8 cellular contexts compared by ENCODE assay signal in genomic region chrX:70476934-70477733, GRCh38. TPM values are rescaled to one million over a fixed set of nuclear protein-coding genes. Genes with fewer than 3 reads are reported as not detected.
DNase-seq lines count a peak whose midpoint lies in the region; ATAC-seq, FAIRE-seq and TF ChIP-seq lines count a peak whose summit lies in the region.

No MANE protein-coding gene starts in this region.

- H3K9ac ChIP-seq in mesendoderm (ENCODE audit: low read length): no peak overlapping the region

- POLR2A ChIA-PET in BJ (lab: Charles Lee): no interaction called here

- FAIRE-seq in bronchial epithelial cell (lab: Jason Lieb, UNC): no peak

- H3K27me3 ChIP-seq in BJ (ENCODE audit: control insufficient read depth, insufficient read depth, low read length) (no peaks in the 10 kb centered on the region), bronchial epithelial cell (ENCODE audit: control insufficient read depth, insufficient read depth, low read length) (no peaks in the 10 kb centered on the region), mesendoderm (ENCODE audit: insufficient read depth, low read length, poor library complexity) (no peaks in the 10 kb centered on the region)

- no peak overlapping the region for H4K8ac ChIP-seq in mesendoderm (ENCODE audit: low read depth, low read length)

- no peak overlapping the region for H2BK15ac ChIP-seq in mesendoderm (replicated peaks; ENCODE audit: low read depth)

- H3K27ac ChIP-seq in mesendoderm (ENCODE audit: low read depth, low read length): no peak overlapping the region

- no CpG with 5 or more reads among the region's 13 CpGs for WGBS in mesendoderm (ENCODE audit: extremely low coverage, insufficient coverage, low lambda C conversion rate)

- DNase-seq in BJ (ENCODE audit: low read depth) (peak; percentile 15), M059J (ENCODE audit: low read depth) (peak; percentile 95), bronchial epithelial cell (ENCODE audit: low read depth) (peak; percentile 60), mesendoderm (peak; percentile 59), left lobe of liver (ENCODE audit: low spot score) (no peak)
- no peak for DNase-seq in NK-92 treated with Interleukin-12 subunit alpha and Interleukin-12 subunit beta, amount 100 ng/mL, for 24 hours (lab: John Stamatoyannopoulos, UW)

- H3K79me1 ChIP-seq in mesendoderm (ENCODE audit: low read length): no peaks in the 10 kb centered on the region

- no peaks in the 10 kb centered on the region for H3K4me1 ChIP-seq in mesendoderm (ENCODE audit: control insufficient read depth, low read depth, low read length)

- no peak overlapping the region for H3K23ac ChIP-seq in mesendoderm (ENCODE audit: low read length)

- CTCF ChIA-PET in BJ (lab: Yijun Ruan, JAX): interaction anchor here (0.6 kb wide), 1 partner anchor 281 kb away, joined by 3 read pairs; no protein-coding TSS in a partner anchor

- no peak overlapping the region for H2BK120ac ChIP-seq in mesendoderm (ENCODE audit: low read depth, low read length)

- no peak overlapping the region for H3K4ac ChIP-seq in mesendoderm (ENCODE audit: low read depth, low read length)

- no peak overlapping the region for H2AK5ac ChIP-seq in mesendoderm (ENCODE audit: low read length)

- H3K36me3 ChIP-seq in BJ (ENCODE audit: control insufficient read depth, insufficient read depth, low read length): no peaks in the 10 kb centered on the region
- no peaks in the 10 kb centered on the region for H3K36me3 ChIP-seq in bronchial epithelial cell (ENCODE audit: control insufficient read depth, insufficient read depth, low read length)
- H3K36me3 ChIP-seq in mesendoderm (ENCODE audit: control insufficient read depth, insufficient read depth, low read length): no peaks in the 10 kb centered on the region

- H3K79me2 ChIP-seq in mesendoderm (ENCODE audit: control insufficient read depth, insufficient read depth, low read length): peaks cover 2% of the 10 kb centered on the region

- H3K4me3 ChIP-seq in BJ (ENCODE audit: low read depth, low read length) (no peak overlapping the region), bronchial epithelial cell (ENCODE audit: low read depth, low read length) (peak overlapping the region; percentile 6), mesendoderm (ENCODE audit: low read length) (no peak overlapping the region)

- no peak overlapping the region for H3K4me2 ChIP-seq in mesendoderm (ENCODE audit: low read length)

- no peak for ATAC-seq in GM21360 (IDR thresholded peaks at IDR 0.05; ENCODE audit: unreplicated experiment)
- ATAC-seq in HG03432 (IDR thresholded peaks at IDR 0.05; ENCODE audit: unreplicated experiment): no peak
- ATAC-seq in left lobe of liver: no peak

- H3K56ac ChIP-seq in mesendoderm (ENCODE audit: low read length): no peak overlapping the region

- H4K5ac ChIP-seq in mesendoderm (ENCODE audit: low read length): no peak overlapping the region

- TF ChIP-seq CTCF in BJ (IDR thresholded peaks at IDR 0.05; ENCODE audit: insufficient read depth, low read depth, low read length) (no peak), bronchial epithelial cell (IDR thresholded peaks at IDR 0.05; ENCODE audit: insufficient read depth, low read length, severe bottlenecking) (no peak)

- H3K18ac ChIP-seq in mesendoderm (ENCODE audit: low read length): no peak overlapping the region

- H2BK5ac ChIP-seq in mesendoderm (ENCODE audit: low read length): no peak overlapping the region

RNA-seq across cellular contexts. Expression of gene DLG3, which starts 32.5 kb away (rescaled TPM):
- 9.8 and 14.3 TPM in 2 replicates for polyA plus RNA-seq in BJ (2011; rRNA removed)
- 6.0 and 6.4 TPM in 2 replicates for polyA minus RNA-seq in BJ (2011; rRNA and poly(A)+ RNA removed)
- total RNA-seq in M059J (2014; rRNA removed; shearing (Covaris generic)): 7.8 and 13.1 TPM in 2 replicates
- total RNA-seq in bronchial epithelial cell: 21.1 and 25.3 TPM in 2 replicates
- 28.6 TPM for polyA plus RNA-seq in mesendoderm (2013, experiment 1 of 2)
- 31.9 TPM for polyA plus RNA-seq in mesendoderm (2013, experiment 2 of 2)
- total RNA-seq in left lobe of liver: 1.6 TPM

RNA-seq across cellular contexts. Expression of gene GDPD2, which starts 54.0 kb away (rescaled TPM):
- polyA plus RNA-seq in BJ (2011; rRNA removed): not detected in 2 replicates
- polyA minus RNA-seq in BJ (2011; rRNA and poly(A)+ RNA removed): not detected in 2 replicates
- total RNA-seq in M059J (2014; rRNA removed; shearing (Covaris generic)): 0.10 TPM in 1 of 2 replicates, not detected in the other
- total RNA-seq in bronchial epithelial cell (0.51 TPM in 1 of 2 replicates, not detected in the other), left lobe of liver (not detected)
- polyA plus RNA-seq in mesendoderm (2013, experiment 1 of 2): 1.9 TPM
- polyA plus RNA-seq in mesendoderm (2013, experiment 2 of 2): 2.2 TPM

Comparison
In these comparisons a context has a peak if more than half of its experiments do, and no peak if none do; other contexts are left out.
1. DNase-seq: peak in BJ (single experiment), M059J (single experiment), bronchial epithelial cell (single experiment) and mesendoderm (single experiment); none in NK-92 treated with Interleukin-12 subunit alpha and Interleukin-12 subunit beta, amount 100 ng/mL, for 24 hours (single experiment) and left lobe of liver (single experiment).